1 cellular context compared by ENCODE assay signal in genomic region chr1:85654066-85654782, GRCh38.
TF ChIP-seq lines count a peak whose summit lies in the region.

No MANE protein-coding gene starts in this region.

TF ChIP-seq in IMR-90, 13 proteins besides CTCF, POLR2A, EP300 and RAD21:
- TF ChIP-seq NFE2L2 (IDR thresholded peaks at IDR 0.05; ENCODE audit: low read depth, low read length) (no peak), FOS (IDR thresholded peaks at IDR 0.05; ENCODE audit: low read depth, low read length) (peak; percentile 52; the same call in 1 of the 2 replicates), CHD1 (IDR thresholded peaks at IDR 0.05; ENCODE audit: low read depth, low read length) (no peak), SMC3 (IDR thresholded peaks at IDR 0.05; ENCODE audit: low read depth, low read length) (0 out of 2 replicates have a peak, but pooled peaks have one; percentile 6), MAZ (IDR thresholded peaks at IDR 0.05; ENCODE audit: borderline replicate concordance, low read depth, low read length) (no peak), RFX5 (IDR thresholded peaks at IDR 0.05; ENCODE audit: low read depth, low read length) (no peak), MAFK (IDR thresholded peaks at IDR 0.05; ENCODE audit: low read depth, low read length) (no peak)
TF ChIP-seq in IMR-90: peak in this region for 2.
